8 cellular contexts compared by ENCODE assay signal in the genomic region with DNA sequence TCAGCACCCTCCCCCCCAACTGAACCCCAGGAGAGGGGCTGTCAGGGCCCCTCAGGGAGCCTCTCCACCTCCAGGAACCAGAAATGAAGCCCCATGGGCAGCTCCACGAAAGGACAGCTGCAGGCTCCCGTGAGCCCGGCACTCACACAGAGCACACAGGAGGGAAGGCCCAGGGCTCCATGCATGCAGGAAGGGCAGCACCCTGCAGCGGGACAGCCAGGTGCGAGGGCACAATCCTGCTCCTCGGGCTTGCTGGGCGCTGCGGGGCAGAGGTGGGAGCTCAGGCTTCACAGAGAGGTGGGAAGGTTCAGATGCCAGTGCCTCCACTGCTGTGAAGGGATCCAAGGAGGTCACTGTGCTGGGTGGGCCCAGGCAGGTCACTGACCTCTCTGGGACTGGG.
"Had no signal": no experiment of that assay in that cellular context is flagged by ENCODE, and none has a peak within 500 bp of the region (broad histone marks: within the 10 kb centered on the region; RNA-seq: fewer than 3 reads in every experiment).

No MANE protein-coding gene starts in this region.

- H3K4me3 ChIP-seq: GM23338, HAP-1 had no signal

- H3K9me3 Mint-ChIP-seq: GM23338, IgD-negative memory B cell had no signal

- DNase-seq: H7, KG1 had no signal

- H3K9me3 ChIP-seq: HAP-1 had no signal

- H3K36me3 ChIP-seq: HAP-1 had no signal

- H3K4me3 Mint-ChIP-seq: GM23338, IgD-negative memory B cell had no signal

- H3K4me1 Mint-ChIP-seq: GM23338, IgD-negative memory B cell had no signal

- H3K4me1 ChIP-seq: HAP-1 had no signal

- H3K27me3 Mint-ChIP-seq: IgD-negative memory B cell had no signal

- H2AFZ ChIP-seq: GM23338 had no signal

- H3K36me3 Mint-ChIP-seq: IgD-negative memory B cell had no signal

- H3K27ac ChIP-seq: HL-60 had no signal

- H3K4me2 ChIP-seq: GM23338 had no signal

- H3K27ac Mint-ChIP-seq: GM23338, IgD-negative memory B cell had no signal

- ATAC-seq: GM23338, HCT116, HepG2 had no signal
